9 cellular contexts compared by ENCODE assay signal in genomic region chr19:49553451-49554271, GRCh38. TPM values are rescaled to one million over a fixed set of nuclear protein-coding genes. Genes with fewer than 3 reads are reported as not detected.
DNase-seq lines count a peak whose midpoint lies in the region; TF ChIP-seq lines count a peak whose summit lies in the region.
"Had no signal": no experiment of that assay in that cellular context is flagged by ENCODE, and none has a peak within 500 bp of the region (broad histone marks: within the 10 kb centered on the region; RNA-seq: fewer than 3 reads in every experiment).

No MANE protein-coding gene starts in this region.

- WGBS in ovary, 3 donors: 72 to 74% (median 74%) methylated on average over 10 of the region's 10 CpGs

- no peak for TF ChIP-seq POLR2A in ovary (IDR thresholded peaks at IDR 0.05)

- TF ChIP-seq EP300 in ovary (IDR thresholded peaks at IDR 0.05): no peak

- peaks cover 10% of the 10 kb centered on the region for H3K36me3 Mint-ChIP-seq in activated naive CD4-positive, alpha-beta T cell treated with anti-CD3 and anti-CD28 coated beads, Interleukin-2, amount 50 U/mL, for 24 hours

- H3K4me3 ChIP-seq in ovary: no peak overlapping the region

- peak; percentile 50 for DNase-seq in NCI-H146 (lab: John Stamatoyannopoulos, UW)
- no peak for DNase-seq in NCI-H146 treated with DMSO at 0.1 percent for 48 hours (lab: John Stamatoyannopoulos, UW; ENCODE audit: unreplicated experiment)
- DNase-seq in iris pigment epithelial cell (ENCODE audit: low read depth): peak; percentile 83
- no peak for DNase-seq in NCI-H226
- no peak for DNase-seq in hypothalamus (lab: John Stamatoyannopoulos, UW)
- no peak for DNase-seq in ovary
- DNase-seq: activated B cell treated with CpG ODN at 0.5 μM for 24 hours had no signal

- H3K4me1 ChIP-seq in ovary (ENCODE audit: insufficient read depth): peaks cover 2% of the 10 kb centered on the region

- peak overlapping the region; percentile 75 for H3K4me3 Mint-ChIP-seq in activated naive CD4-positive, alpha-beta T cell treated with anti-CD3 and anti-CD28 coated beads, Interleukin-2, amount 50 U/mL, for 24 hours
- H3K4me3 Mint-ChIP-seq: activated B cell treated with CpG ODN at 0.5 μM for 24 hours had no signal

- H3K9me3 Mint-ChIP-seq in activated naive CD4-positive, alpha-beta T cell treated with anti-CD3 and anti-CD28 coated beads, Interleukin-2, amount 50 U/mL, for 24 hours: no peaks in the 10 kb centered on the region
- H3K9me3 Mint-ChIP-seq: activated B cell treated with CpG ODN at 0.5 μM for 24 hours had no signal

- no peaks in the 10 kb centered on the region for H3K27me3 ChIP-seq in ovary

- H3K27me3 Mint-ChIP-seq in activated naive CD4-positive, alpha-beta T cell treated with anti-CD3 and anti-CD28 coated beads, Interleukin-2, amount 50 U/mL, for 24 hours: no peaks in the 10 kb centered on the region
- H3K27me3 Mint-ChIP-seq: activated B cell treated with CpG ODN at 0.5 μM for 24 hours had no signal

- no peaks in the 10 kb centered on the region for H3K36me3 ChIP-seq in ovary

- intact Hi-C loops in ovary (cut with DNase I): loop anchor here in 1 of 4 donors (5.0 kb wide), 1 partner anchor 46 kb away; no protein-coding TSS in a partner anchor

- no peak for TF ChIP-seq CTCF in ovary (IDR thresholded peaks at IDR 0.05)

- peak overlapping the region; percentile 100 for H3K27ac Mint-ChIP-seq in activated naive CD4-positive, alpha-beta T cell treated with anti-CD3 and anti-CD28 coated beads, Interleukin-2, amount 50 U/mL, for 24 hours

- H3K4me1 Mint-ChIP-seq in activated naive CD4-positive, alpha-beta T cell treated with anti-CD3 and anti-CD28 coated beads, Interleukin-2, amount 50 U/mL, for 24 hours: peaks cover 65% of the 10 kb centered on the region

- no peaks in the 10 kb centered on the region for H3K9me3 ChIP-seq in ovary

- H3K27ac ChIP-seq in temporal lobe (ENCODE audit: low read depth, low read length): peak overlapping the region; percentile 36
- no peak overlapping the region for H3K27ac ChIP-seq in ovary

RNA-seq across cellular contexts. Expression of gene RCN3, which starts 25.9 kb away (rescaled TPM):
- total RNA-seq in temporal lobe (2.5 TPM), ovary (10 to 100 TPM; 26.4 to 54.8 (median 37.8) TPM)
- polyA plus RNA-seq in ovary: 10 to 100 TPM; 13.6 to 37.5 TPM

RNA-seq across cellular contexts. Expression of gene NOSIP, which starts 26.7 kb away (rescaled TPM):
- total RNA-seq in temporal lobe: 21.4 TPM
- 10 to 100 TPM; 44.8 to 70.1 (median 58.7) TPM for total RNA-seq in ovary
- 10 to 100 TPM; 31.0 to 65.0 TPM for polyA plus RNA-seq in ovary

RNA-seq across cellular contexts. Expression of gene PRRG2, which starts 27.5 kb away (rescaled TPM):
- total RNA-seq in temporal lobe (0.25 TPM), ovary (1 to 10 TPM in 3 of 7 donors, under 1 TPM in 1, not detected in 3; 0.77 to 4.0 (median 1.6) TPM)
- polyA plus RNA-seq in ovary: under 1 TPM; 0.65 to 0.75 TPM

RNA-seq across cellular contexts. Expression of gene PRR12, which starts 37.3 kb away (rescaled TPM):
- total RNA-seq in temporal lobe: 7.9 TPM
- total RNA-seq in ovary: 10 to 100 TPM in 5 of 7 donors, 1 to 10 TPM in 2; 8.1 to 44.1 (median 31.8) TPM
- 10 to 100 TPM in 1 of 2 donors, 1 to 10 TPM in 1; 2.8 to 22.8 TPM for polyA plus RNA-seq in ovary

RNA-seq across cellular contexts. Expression of gene FCGRT, which starts 41.2 kb away (rescaled TPM):
- total RNA-seq in temporal lobe (16.2 TPM), ovary (100 to 1,000 TPM; 158 to 247 (median 238) TPM)
- polyA plus RNA-seq in ovary: 100 to 1,000 TPM; 180 to 295 TPM

Comparison
In these comparisons a context has a peak if more than half of its experiments do, and no peak if none do; other contexts are left out.
1. DNase-seq: peak in NCI-H146 (single experiment) and iris pigment epithelial cell (single experiment); none in NCI-H146 treated with DMSO at 0.1 percent for 48 hours (single experiment), NCI-H226 (single experiment), hypothalamus (0 of 51) and ovary (0 of 5).